ENCODE assay signal across 9 cellular contexts in genomic region chr20:42483694-42484303, GRCh38.
DNase-seq lines count a peak whose midpoint lies in the region; ATAC-seq and TF ChIP-seq lines count a peak whose summit lies in the region.
"Had no signal": no experiment of that assay in that cellular context is flagged by ENCODE, and none has a peak within 500 bp of the region (broad histone marks: within the 10 kb centered on the region; RNA-seq: fewer than 3 reads in every experiment).

No MANE protein-coding gene starts in this region.

- H3K27ac Mint-ChIP-seq in activated T-helper 17 cell treated with anti-CD3 and anti-CD28 coated beads, Interleukin-2, amount 50 U/mL, for 72 hours: no peak overlapping the region
- no peak overlapping the region for H3K27ac Mint-ChIP-seq in activated naive CD4-positive, alpha-beta T cell treated with anti-CD3 and anti-CD28 coated beads, Interleukin-2, amount 10 ng/mL, durations not matched to agents 7 days and 5 days

- ATAC-seq in activated T-helper 17 cell treated with anti-CD3 and anti-CD28 coated beads, Interleukin-2, amount 50 U/mL, for 72 hours (replicated peaks): no peak
- no peak for ATAC-seq in HG02852 (IDR thresholded peaks at IDR 0.05; ENCODE audit: unreplicated experiment)

- no peaks in the 10 kb centered on the region for H3K36me3 Mint-ChIP-seq in activated T-helper 17 cell treated with anti-CD3 and anti-CD28 coated beads, Interleukin-2, amount 50 U/mL, for 72 hours (ENCODE audit: low read depth)
- no peaks in the 10 kb centered on the region for H3K36me3 Mint-ChIP-seq in activated naive CD4-positive, alpha-beta T cell treated with anti-CD3 and anti-CD28 coated beads, Interleukin-2, amount 10 ng/mL, durations not matched to agents 7 days and 5 days

- no peak overlapping the region for H3K4me3 ChIP-seq in GM12875 (ENCODE audit: low read depth, low read length)

- H3K27me3 Mint-ChIP-seq in activated T-helper 17 cell treated with anti-CD3 and anti-CD28 coated beads, Interleukin-2, amount 50 U/mL, for 72 hours: no peaks in the 10 kb centered on the region
- no peaks in the 10 kb centered on the region for H3K27me3 Mint-ChIP-seq in activated naive CD4-positive, alpha-beta T cell treated with anti-CD3 and anti-CD28 coated beads, Interleukin-2, amount 10 ng/mL, durations not matched to agents 7 days and 5 days

- CTCF ChIA-PET in GM10248 (lab: Yijun Ruan, JAX): no interaction called here
- CTCF ChIA-PET in activated naive CD4-positive, alpha-beta T cell treated with anti-CD3 and anti-CD28 coated beads, Interleukin-2, amount 10 ng/mL, durations not matched to agents 7 days and 5 days (lab: Charles Lee): no interaction called here

- peak; percentile 66 for TF ChIP-seq CTCF in GM12875 (IDR thresholded peaks at IDR 0.05; ENCODE audit: borderline replicate concordance, insufficient read depth, low read depth, low read length)
- TF ChIP-seq CTCF in GM10248 (IDR thresholded peaks at IDR 0.05; ENCODE audit: control extremely low read depth, extremely low read depth, low read depth, missing control alignments): no peak

- DNase-seq in CMK (ENCODE audit: low read depth) (peak; percentile 1), RPMI8226 (peak; percentile 51), kidney tubule cell (ENCODE audit: low spot score) (peak; percentile 35), GM10248 (ENCODE audit: extremely low spot score) (no peak)
- no peak for DNase-seq in activated naive CD4-positive, alpha-beta T cell treated with anti-CD3 and anti-CD28 coated beads, Interleukin-2, amount 10 ng/mL, durations not matched to agents 7 days and 5 days
- DNase-seq: NCI-H510A treated with DMSO at 0.1 percent for 48 hours had no signal

- H3K4me1 Mint-ChIP-seq in activated T-helper 17 cell treated with anti-CD3 and anti-CD28 coated beads, Interleukin-2, amount 50 U/mL, for 72 hours: no peaks in the 10 kb centered on the region
- no peaks in the 10 kb centered on the region for H3K4me1 Mint-ChIP-seq in activated naive CD4-positive, alpha-beta T cell treated with anti-CD3 and anti-CD28 coated beads, Interleukin-2, amount 10 ng/mL, durations not matched to agents 7 days and 5 days

- POLR2A ChIA-PET in GM10248 (lab: Yijun Ruan, JAX): no interaction called here

- H3K9me3 Mint-ChIP-seq in activated T-helper 17 cell treated with anti-CD3 and anti-CD28 coated beads, Interleukin-2, amount 50 U/mL, for 72 hours: peaks cover 6% of the 10 kb centered on the region
- peaks cover 4% of the 10 kb centered on the region for H3K9me3 Mint-ChIP-seq in activated naive CD4-positive, alpha-beta T cell treated with anti-CD3 and anti-CD28 coated beads, Interleukin-2, amount 10 ng/mL, durations not matched to agents 7 days and 5 days

- no peak overlapping the region for H3K4me3 Mint-ChIP-seq in activated T-helper 17 cell treated with anti-CD3 and anti-CD28 coated beads, Interleukin-2, amount 50 U/mL, for 72 hours
- H3K4me3 Mint-ChIP-seq in activated naive CD4-positive, alpha-beta T cell treated with anti-CD3 and anti-CD28 coated beads, Interleukin-2, amount 10 ng/mL, durations not matched to agents 7 days and 5 days: no peak overlapping the region

Comparison
In these comparisons a context has a peak if more than half of its experiments do, and no peak if none do; other contexts are left out.
1. DNase-seq: peak in CMK (single experiment), RPMI8226 (single experiment) and kidney tubule cell (single experiment); none in GM10248 (single experiment) and activated naive CD4-positive, alpha-beta T cell treated with anti-CD3 and anti-CD28 coated beads, Interleukin-2, amount 10 ng/mL, durations not matched to agents 7 days and 5 days (single experiment).